1 cellular context compared by ENCODE assay signal in the genomic region with DNA sequence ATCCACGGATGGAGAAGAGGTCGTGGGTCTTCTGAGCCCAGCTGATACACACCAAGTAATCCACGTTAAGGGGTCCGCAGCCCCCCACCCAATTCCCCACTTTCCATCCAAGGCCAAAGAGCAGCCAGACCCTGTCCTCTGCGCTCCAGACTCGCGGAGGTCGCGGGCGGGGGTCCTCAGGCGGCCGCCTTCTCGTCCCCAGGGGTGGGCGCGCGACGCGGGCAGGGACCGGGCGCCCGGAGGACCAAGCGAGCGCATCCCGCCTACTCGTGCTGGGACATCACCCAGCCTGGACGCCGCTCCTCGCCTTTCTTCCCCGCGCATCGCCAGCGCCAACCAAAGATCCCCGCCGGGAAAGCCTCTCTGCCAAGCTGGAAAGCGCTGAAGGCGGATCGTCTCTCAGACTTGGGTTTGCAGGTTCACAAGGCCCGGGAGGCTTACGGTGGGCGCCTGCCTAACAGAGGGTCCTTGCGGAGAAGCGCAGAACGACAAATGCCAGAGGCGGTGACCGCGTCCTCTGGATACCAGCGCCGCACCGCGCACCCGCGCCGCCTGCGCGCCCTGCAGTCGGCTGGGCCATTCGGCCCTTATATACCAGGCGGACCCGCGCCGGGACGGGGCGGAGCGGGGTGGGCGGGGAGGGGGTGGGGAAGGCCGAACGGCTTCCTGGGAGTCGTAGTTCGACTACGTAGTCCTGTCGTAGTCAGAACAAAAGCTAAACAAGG.
TF ChIP-seq lines count a peak whose summit lies in the region.

No MANE protein-coding gene starts in this region.

TF ChIP-seq in GM12878, 131 proteins besides CTCF, POLR2A, EP300 and RAD21 (continues in another document):
- TF ChIP-seq ZNF592 (IDR thresholded peaks at IDR 0.05) (no peak), SUZ12 (IDR thresholded peaks at IDR 0.05; ENCODE audit: unreplicated experiment) (no peak), ZSCAN29 (IDR thresholded peaks at IDR 0.05) (no peak; the same call in 1 of the 2 replicates), SIX5 (IDR thresholded peaks at IDR 0.05; ENCODE audit: low read depth, low read length, severe bottlenecking) (peak; percentile 59), NBN (IDR thresholded peaks at IDR 0.05) (peak; percentile 69), NFIC (IDR thresholded peaks at IDR 0.05; ENCODE audit: low read depth, low read length) (no peak), TARDBP (IDR thresholded peaks at IDR 0.05; ENCODE audit: borderline replicate concordance) (no peak), EED (IDR thresholded peaks at IDR 0.05; ENCODE audit: low read depth) (no peak), ZNF207 (IDR thresholded peaks at IDR 0.05; ENCODE audit: borderline replicate concordance) (no peak), EZH2 (IDR thresholded peaks at IDR 0.05; ENCODE audit: borderline replicate concordance, control insufficient read depth, low read depth, low read length) (no peak), LARP7 (IDR thresholded peaks at IDR 0.05) (peak; percentile 87), ESRRA (IDR thresholded peaks at IDR 0.05; ENCODE audit: low read length) (no peak), MXI1 (IDR thresholded peaks at IDR 0.05; ENCODE audit: low read depth, low read length) (0 out of 2 replicates have a peak, but pooled peaks have one; percentile 19), NR2F1 (conservative IDR thresholded peaks at IDR 0.05) (no peak), MTA2 (IDR thresholded peaks at IDR 0.05; ENCODE audit: low read depth) (no peak; the same call in 1 of the 2 replicates), GATAD2B (conservative IDR thresholded peaks at IDR 0.05; ENCODE audit: low read depth) (peak; percentile 44), IRF5 (IDR thresholded peaks at IDR 0.05; ENCODE audit: borderline replicate concordance) (no peak), JUNB (IDR thresholded peaks at IDR 0.05) (no peak), BACH1 (IDR thresholded peaks at IDR 0.05; ENCODE audit: borderline replicate concordance) (peak; percentile 96), RELA (IDR thresholded peaks at IDR 0.05; ENCODE audit: borderline replicate concordance, partially characterized antibody) (no peak), TCF12 (IDR thresholded peaks at IDR 0.05; ENCODE audit: low read depth, low read length) (peak; percentile 49; the same call in 1 of the 2 replicates), REST (IDR thresholded peaks at IDR 0.05; ENCODE audit: low read depth, low read length) (no peak), HDAC6 (IDR thresholded peaks at IDR 0.05; ENCODE audit: unreplicated experiment) (peak; percentile 83), ATF7 (IDR thresholded peaks at IDR 0.05; ENCODE audit: low read depth) (no peak), POLR2AphosphoS5 (IDR thresholded peaks at IDR 0.05; ENCODE audit: low read length) (peak; percentile 89), FOXM1 (IDR thresholded peaks at IDR 0.05; ENCODE audit: low read depth, low read length) (no peak), POU2F2 (IDR thresholded peaks at IDR 0.05; ENCODE audit: borderline replicate concordance, low read depth, low read length) (peak; percentile 88), CHD4 (IDR thresholded peaks at IDR 0.05) (no peak), NKRF (conservative IDR thresholded peaks at IDR 0.05) (peak; percentile 96), HCFC1 (IDR thresholded peaks at IDR 0.05; ENCODE audit: low read length) (peak; percentile 79), CREB1 (IDR thresholded peaks at IDR 0.05; ENCODE audit: low read depth) (no peak), SKIL (IDR thresholded peaks at IDR 0.05; ENCODE audit: low read depth, poor library complexity, severe bottlenecking) (no peak)
- TF ChIP-seq, protein P1, sequence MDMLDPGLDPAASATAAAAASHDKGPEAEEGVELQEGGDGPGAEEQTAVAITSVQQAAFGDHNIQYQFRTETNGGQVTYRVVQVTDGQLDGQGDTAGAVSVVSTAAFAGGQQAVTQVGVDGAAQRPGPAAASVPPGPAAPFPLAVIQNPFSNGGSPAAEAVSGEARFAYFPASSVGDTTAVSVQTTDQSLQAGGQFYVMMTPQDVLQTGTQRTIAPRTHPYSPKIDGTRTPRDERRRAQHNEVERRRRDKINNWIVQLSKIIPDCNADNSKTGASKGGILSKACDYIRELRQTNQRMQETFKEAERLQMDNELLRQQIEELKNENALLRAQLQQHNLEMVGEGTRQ (IDR thresholded peaks at IDR 0.05; ENCODE audit: borderline replicate concordance, low read depth, low read length), result no peak
- TF ChIP-seq, protein P2, sequence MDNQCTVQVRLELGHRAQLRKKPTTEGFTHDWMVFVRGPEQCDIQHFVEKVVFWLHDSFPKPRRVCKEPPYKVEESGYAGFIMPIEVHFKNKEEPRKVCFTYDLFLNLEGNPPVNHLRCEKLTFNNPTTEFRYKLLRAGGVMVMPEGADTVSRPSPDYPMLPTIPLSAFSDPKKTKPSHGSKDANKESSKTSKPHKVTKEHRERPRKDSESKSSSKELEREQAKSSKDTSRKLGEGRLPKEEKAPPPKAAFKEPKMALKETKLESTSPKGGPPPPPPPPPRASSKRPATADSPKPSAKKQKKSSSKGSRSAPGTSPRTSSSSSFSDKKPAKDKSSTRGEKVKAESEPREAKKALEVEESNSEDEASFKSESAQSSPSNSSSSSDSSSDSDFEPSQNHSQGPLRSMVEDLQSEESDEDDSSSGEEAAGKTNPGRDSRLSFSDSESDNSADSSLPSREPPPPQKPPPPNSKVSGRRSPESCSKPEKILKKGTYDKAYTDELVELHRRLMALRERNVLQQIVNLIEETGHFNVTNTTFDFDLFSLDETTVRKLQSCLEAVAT (IDR thresholded peaks at IDR 0.05), result peak; percentile 82
- TF ChIP-seq, protein P3, sequence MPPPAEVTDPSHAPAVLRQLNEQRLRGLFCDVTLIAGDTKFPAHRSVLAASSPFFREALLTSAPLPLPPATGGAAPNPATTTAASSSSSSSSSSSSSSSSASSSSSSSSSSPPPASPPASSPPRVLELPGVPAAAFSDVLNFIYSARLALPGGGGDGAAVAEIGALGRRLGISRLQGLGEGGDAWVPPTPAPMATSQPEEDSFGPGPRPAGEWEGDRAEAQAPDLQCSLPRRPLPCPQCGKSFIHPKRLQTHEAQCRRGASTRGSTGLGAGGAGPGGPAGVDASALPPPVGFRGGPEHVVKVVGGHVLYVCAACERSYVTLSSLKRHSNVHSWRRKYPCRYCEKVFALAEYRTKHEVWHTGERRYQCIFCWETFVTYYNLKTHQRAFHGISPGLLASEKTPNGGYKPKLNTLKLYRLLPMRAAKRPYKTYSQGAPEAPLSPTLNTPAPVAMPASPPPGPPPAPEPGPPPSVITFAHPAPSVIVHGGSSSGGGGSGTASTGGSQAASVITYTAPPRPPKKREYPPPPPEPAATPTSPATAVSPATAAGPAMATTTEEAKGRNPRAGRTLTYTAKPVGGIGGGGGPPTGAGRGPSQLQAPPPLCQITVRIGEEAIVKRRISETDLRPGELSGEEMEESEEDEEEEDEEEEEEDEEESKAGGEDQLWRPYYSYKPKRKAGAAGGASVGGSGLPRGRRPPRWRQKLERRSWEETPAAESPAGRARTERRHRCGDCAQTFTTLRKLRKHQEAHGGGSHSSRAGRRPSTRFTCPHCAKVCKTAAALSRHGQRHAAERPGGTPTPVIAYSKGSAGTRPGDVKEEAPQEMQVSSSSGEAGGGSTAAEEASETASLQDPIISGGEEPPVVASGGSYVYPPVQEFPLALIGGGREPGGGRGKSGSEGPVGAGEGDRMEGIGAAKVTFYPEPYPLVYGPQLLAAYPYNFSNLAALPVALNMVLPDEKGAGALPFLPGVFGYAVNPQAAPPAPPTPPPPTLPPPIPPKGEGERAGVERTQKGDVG (CRISPR knock-in tag; IDR thresholded peaks at IDR 0.05), result no peak
- TF ChIP-seq, protein P4, sequence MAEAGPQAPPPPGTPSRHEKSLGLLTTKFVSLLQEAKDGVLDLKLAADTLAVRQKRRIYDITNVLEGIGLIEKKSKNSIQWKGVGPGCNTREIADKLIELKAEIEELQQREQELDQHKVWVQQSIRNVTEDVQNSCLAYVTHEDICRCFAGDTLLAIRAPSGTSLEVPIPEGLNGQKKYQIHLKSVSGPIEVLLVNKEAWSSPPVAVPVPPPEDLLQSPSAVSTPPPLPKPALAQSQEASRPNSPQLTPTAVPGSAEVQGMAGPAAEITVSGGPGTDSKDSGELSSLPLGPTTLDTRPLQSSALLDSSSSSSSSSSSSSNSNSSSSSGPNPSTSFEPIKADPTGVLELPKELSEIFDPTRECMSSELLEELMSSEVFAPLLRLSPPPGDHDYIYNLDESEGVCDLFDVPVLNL (IDR thresholded peaks at IDR 0.05; ENCODE audit: low read depth, low read length), result no peak
